21 cellular contexts compared by ENCODE assay signal in genomic region chr5:34722183-34722582, GRCh38.
"Had no signal": no experiment of that assay in that cellular context is flagged by ENCODE, and none has a peak within 500 bp of the region (broad histone marks: within the 10 kb centered on the region; RNA-seq: fewer than 3 reads in every experiment).

No MANE protein-coding gene starts in this region.

- H3K36me3 Mint-ChIP-seq: activated naive CD4-positive, alpha-beta T cell treated with anti-CD3 and anti-CD28 coated beads, Interleukin-2, amount 50 U/mL, for 24 hours; natural killer cell treated with Interleukin-12 subunit alpha and Interleukin-12 subunit beta and Interleukin-15 and Interleukin-18, amount 100 ng/mL, for 72 hours had no signal

- DNase-seq: activated CD4-positive, alpha-beta T cell treated with anti-CD3 and anti-CD28 coated beads, Interleukin-2, amount 50 U/mL, for 1 hour; activated CD4-positive, CD25-positive, alpha-beta regulatory T cell treated with anti-CD3 and anti-CD28 coated beads, Interleukin-2, amount 50 U/mL, for 72 hours; activated CD8-positive, alpha-beta memory T cell treated with anti-CD3 and anti-CD28 coated beads for 24 hours; activated gamma-delta T cell; erythroblast; foreskin melanocyte; hypothalamus; stimulated activated CD4-positive, alpha-beta T cell treated with anti-CD3 and anti-CD28 coated beads, Interleukin-12 subunit alpha, Interleukin-12 subunit beta, amount 100 ng/mL, for 4 hours; stimulated activated CD4-positive, alpha-beta T cell treated with anti-CD3 and anti-CD28 coated beads, Interleukin-1b, Interleukin-23, amount 100 ng/mL, for 48 hours; stimulated activated CD8-positive, alpha-beta memory T cell treated with anti-CD3 and anti-CD28 coated beads, Interleukin-4, amount 100 ng/mL, for 48 hours; stimulated activated naive CD4-positive, alpha-beta T cell; T-helper 1 cell; T-helper 9 cell had no signal

- H3K36me3 ChIP-seq: cardiac muscle cell, neutrophil had no signal

- H3K27ac Mint-ChIP-seq: activated naive CD4-positive, alpha-beta T cell treated with anti-CD3 and anti-CD28 coated beads, Interleukin-2, amount 50 U/mL, for 24 hours; mesothelial cell of epicardium; natural killer cell treated with Interleukin-12 subunit alpha and Interleukin-12 subunit beta and Interleukin-15 and Interleukin-18, amount 100 ng/mL, for 72 hours had no signal

- H3K4me1 Mint-ChIP-seq: activated naive CD4-positive, alpha-beta T cell treated with anti-CD3 and anti-CD28 coated beads, Interleukin-2, amount 50 U/mL, for 24 hours had no signal

- FAIRE-seq: colon, keratinocyte had no signal

- H3K4me3 ChIP-seq: cardiac muscle cell, lung had no signal

- ATAC-seq: natural killer cell treated with Interleukin-12 subunit alpha and Interleukin-12 subunit beta and Interleukin-15 and Interleukin-18, amount 100 ng/mL, for 72 hours had no signal

- H3K9me3 Mint-ChIP-seq: natural killer cell treated with Interleukin-12 subunit alpha and Interleukin-12 subunit beta and Interleukin-15 and Interleukin-18, amount 100 ng/mL, for 72 hours had no signal

- H3K27me3 ChIP-seq: cardiac muscle cell, neutrophil had no signal

- H3K9me3 ChIP-seq: neutrophil had no signal

- H3K27ac ChIP-seq: cardiac muscle cell, neutrophil had no signal

- H3K4me3 Mint-ChIP-seq: activated naive CD4-positive, alpha-beta T cell treated with anti-CD3 and anti-CD28 coated beads, Interleukin-2, amount 50 U/mL, for 24 hours; mesothelial cell of epicardium; natural killer cell treated with Interleukin-12 subunit alpha and Interleukin-12 subunit beta and Interleukin-15 and Interleukin-18, amount 100 ng/mL, for 72 hours had no signal
